In genomic region chr9:98107926-98108325, GRCh38 we compare ENCODE assay signal across 11 cellular contexts. TPM values are rescaled to one million over a fixed set of nuclear protein-coding genes. Genes with fewer than 3 reads are reported as not detected.
DNase-seq lines count a peak whose midpoint lies in the region; ATAC-seq lines count a peak whose summit lies in the region.
"Had no signal": no experiment of that assay in that cellular context is flagged by ENCODE, and none has a peak within 500 bp of the region (broad histone marks: within the 10 kb centered on the region; RNA-seq: fewer than 3 reads in every experiment).

No MANE protein-coding gene starts in this region.

- CTCF ChIA-PET in activated CD4-positive, alpha-beta T cell treated with anti-CD3 and anti-CD28 coated beads for 36 hours (lab: Charles Lee) = interaction anchor here (0.7 to 1.9 kb wide), 5 partner anchors 10 to 366 kb away, joined by 3 to 9 read pairs (median 4); partner anchors contain the start of gene TRIM14

- ATAC-seq in activated CD4-positive, alpha-beta T cell treated with anti-CD3 and anti-CD28 coated beads for 36 hours = no peak
- peak; percentile 37 for ATAC-seq in stimulated activated memory B cell treated with anti-CD40 and anti-IgM and Interleukin-4, amounts not matched to agents 10 μg/mL and 1 μg/mL and 100 μg/mL, for 72 hours
- ATAC-seq: A549, Panc1 had no signal

- POLR2A ChIA-PET in activated CD4-positive, alpha-beta T cell treated with anti-CD3 and anti-CD28 coated beads for 36 hours (lab: Charles Lee) = interaction anchor here (0.6 kb wide), 1 partner anchor 360 kb away, joined by 3 read pairs; no protein-coding TSS in a partner anchor

- DNase-seq in activated CD4-positive, alpha-beta T cell treated with anti-CD3 and anti-CD28 coated beads for 36 hours = no peak
- no peak for DNase-seq in activated CD4-positive, alpha-beta T cell treated with anti-CD3 and anti-CD28 coated beads, Interleukin-2, amount 50 U/mL, for 1 hour
- no peak for DNase-seq in activated T-helper 2 cell treated with anti-CD3 and anti-CD28 coated beads, Interferon-gamma antibody, Interleukin-2, Interleukin-4, amounts not matched to agents 10 μg/mL and 5 μg/mL and 100 μg/mL, durations not matched to agents 14 hours and 24 hours and 36 hours (ENCODE audit: low spot score)
- DNase-seq in occipital lobe (lab: John Stamatoyannopoulos, UW) = no peak
- no peak for DNase-seq in NCI-H187 treated with DMSO at 0.1 percent for 48 hours (lab: John Stamatoyannopoulos, UW)
- no peak for DNase-seq in NCI-H2171 (lab: John Stamatoyannopoulos, UW)
- DNase-seq: NCI-H1417 had no signal

- no peaks in the 10 kb centered on the region for H3K27me3 Mint-ChIP-seq in activated CD4-positive, alpha-beta T cell treated with anti-CD3 and anti-CD28 coated beads for 36 hours
- no peaks in the 10 kb centered on the region for H3K27me3 Mint-ChIP-seq in IgD-negative memory B cell
- H3K27me3 Mint-ChIP-seq in activated T-helper 2 cell treated with anti-CD3 and anti-CD28 coated beads, Interferon-gamma antibody, Interleukin-2, Interleukin-4, amounts not matched to agents 10 μg/mL and 5 μg/mL and 100 μg/mL, durations not matched to agents 14 hours and 24 hours and 36 hours (ENCODE audit: low read depth) = no peaks in the 10 kb centered on the region
- no peaks in the 10 kb centered on the region for H3K27me3 Mint-ChIP-seq in stimulated activated memory B cell treated with anti-CD40 and anti-IgM and Interleukin-4, amounts not matched to agents 10 μg/mL and 1 μg/mL and 100 μg/mL, for 72 hours

- H3K4me1 Mint-ChIP-seq in activated CD4-positive, alpha-beta T cell treated with anti-CD3 and anti-CD28 coated beads for 36 hours = peaks cover 79% of the 10 kb centered on the region
- H3K4me1 Mint-ChIP-seq in IgD-negative memory B cell = peaks cover 37 to 62% (median 53%) of the 10 kb centered on the region in 3 donors
- peaks cover 66% of the 10 kb centered on the region for H3K4me1 Mint-ChIP-seq in activated T-helper 2 cell treated with anti-CD3 and anti-CD28 coated beads, Interferon-gamma antibody, Interleukin-2, Interleukin-4, amounts not matched to agents 10 μg/mL and 5 μg/mL and 100 μg/mL, durations not matched to agents 14 hours and 24 hours and 36 hours (ENCODE audit: low read depth)
- H3K4me1 Mint-ChIP-seq in stimulated activated memory B cell treated with anti-CD40 and anti-IgM and Interleukin-4, amounts not matched to agents 10 μg/mL and 1 μg/mL and 100 μg/mL, for 72 hours = peaks cover 75% of the 10 kb centered on the region

- H3K36me3 Mint-ChIP-seq in activated CD4-positive, alpha-beta T cell treated with anti-CD3 and anti-CD28 coated beads for 36 hours (ENCODE audit: low read depth) = peaks cover 69% of the 10 kb centered on the region
- peaks cover 4% of the 10 kb centered on the region for H3K36me3 Mint-ChIP-seq in IgD-negative memory B cell
- peaks cover 74% of the 10 kb centered on the region for H3K36me3 Mint-ChIP-seq in activated T-helper 2 cell treated with anti-CD3 and anti-CD28 coated beads, Interferon-gamma antibody, Interleukin-2, Interleukin-4, amounts not matched to agents 10 μg/mL and 5 μg/mL and 100 μg/mL, durations not matched to agents 14 hours and 24 hours and 36 hours (ENCODE audit: low read depth)
- H3K36me3 Mint-ChIP-seq in stimulated activated memory B cell treated with anti-CD40 and anti-IgM and Interleukin-4, amounts not matched to agents 10 μg/mL and 1 μg/mL and 100 μg/mL, for 72 hours = peaks cover 19% of the 10 kb centered on the region

- intact Hi-C loops in activated CD4-positive, alpha-beta T cell treated with anti-CD3 and anti-CD28 coated beads for 36 hours (cut with DNase I, micrococcal nuclease) = loop anchor here in 1 of 2 experiments (1.0 to 10.0 kb wide), 4 partner anchors 10 to 997 kb away; partner anchors contain the start of genes ANKS6, TGFBR1 and XPA
- intact Hi-C loops in activated T-helper 2 cell treated with anti-CD3 and anti-CD28 coated beads, Interferon-gamma antibody, Interleukin-2, Interleukin-4, amounts not matched to agents 10 μg/mL and 5 μg/mL and 100 μg/mL, durations not matched to agents 14 hours and 24 hours and 36 hours (cut with micrococcal nuclease) = loop anchor here (10.0 kb wide), 1 partner anchor 183 kb away; the partner anchor contains the start of gene TRMO

- peak overlapping the region; percentile 63 for H3K4me3 Mint-ChIP-seq in activated CD4-positive, alpha-beta T cell treated with anti-CD3 and anti-CD28 coated beads for 36 hours
- peak overlapping the region in 3 of 4 donors; percentile 57 to 89 (median 73) for H3K4me3 Mint-ChIP-seq in IgD-negative memory B cell
- no peak overlapping the region for H3K4me3 Mint-ChIP-seq in activated T-helper 2 cell treated with anti-CD3 and anti-CD28 coated beads, Interferon-gamma antibody, Interleukin-2, Interleukin-4, amounts not matched to agents 10 μg/mL and 5 μg/mL and 100 μg/mL, durations not matched to agents 14 hours and 24 hours and 36 hours (ENCODE audit: low read depth)
- no peak overlapping the region for H3K4me3 Mint-ChIP-seq in stimulated activated memory B cell treated with anti-CD40 and anti-IgM and Interleukin-4, amounts not matched to agents 10 μg/mL and 1 μg/mL and 100 μg/mL, for 72 hours

- H3K9me3 Mint-ChIP-seq in activated CD4-positive, alpha-beta T cell treated with anti-CD3 and anti-CD28 coated beads for 36 hours (ENCODE audit: low read depth) = no peaks in the 10 kb centered on the region
- no peaks in the 10 kb centered on the region for H3K9me3 Mint-ChIP-seq in IgD-negative memory B cell
- peaks cover 6% of the 10 kb centered on the region for H3K9me3 Mint-ChIP-seq in activated T-helper 2 cell treated with anti-CD3 and anti-CD28 coated beads, Interferon-gamma antibody, Interleukin-2, Interleukin-4, amounts not matched to agents 10 μg/mL and 5 μg/mL and 100 μg/mL, durations not matched to agents 14 hours and 24 hours and 36 hours
- no peaks in the 10 kb centered on the region for H3K9me3 Mint-ChIP-seq in stimulated activated memory B cell treated with anti-CD40 and anti-IgM and Interleukin-4, amounts not matched to agents 10 μg/mL and 1 μg/mL and 100 μg/mL, for 72 hours

- peak overlapping the region; percentile 95 for H3K27ac Mint-ChIP-seq in activated CD4-positive, alpha-beta T cell treated with anti-CD3 and anti-CD28 coated beads for 36 hours
- peak overlapping the region; percentile 85 to 98 (median 89) for H3K27ac Mint-ChIP-seq in IgD-negative memory B cell
- H3K27ac Mint-ChIP-seq in activated T-helper 2 cell treated with anti-CD3 and anti-CD28 coated beads, Interferon-gamma antibody, Interleukin-2, Interleukin-4, amounts not matched to agents 10 μg/mL and 5 μg/mL and 100 μg/mL, durations not matched to agents 14 hours and 24 hours and 36 hours = peak overlapping the region; percentile 93
- peak overlapping the region; percentile 96 for H3K27ac Mint-ChIP-seq in stimulated activated memory B cell treated with anti-CD40 and anti-IgM and Interleukin-4, amounts not matched to agents 10 μg/mL and 1 μg/mL and 100 μg/mL, for 72 hours

RNA-seq across cellular contexts. Expression of gene TRIM14, which starts 11.1 kb away (rescaled TPM):
- total RNA-seq in activated CD4-positive, alpha-beta T cell treated with anti-CD3 and anti-CD28 coated beads for 36 hours = 10 to 100 TPM; 54.6 to 59.6 TPM
- polyA plus RNA-seq in IgD-negative memory B cell = 43.0 TPM
- total RNA-seq in activated T-helper 2 cell treated with anti-CD3 and anti-CD28 coated beads, Interferon-gamma antibody, Interleukin-2, Interleukin-4, amounts not matched to agents 10 μg/mL and 5 μg/mL and 100 μg/mL, durations not matched to agents 14 hours and 24 hours and 36 hours = 37.7 and 41.5 TPM in 2 replicates
- total RNA-seq in occipital lobe = 2.2 TPM

RNA-seq across cellular contexts. Expression of gene NANS, which starts 51.4 kb away (rescaled TPM):
- 10 to 100 TPM; 45.9 to 47.7 TPM for total RNA-seq in activated CD4-positive, alpha-beta T cell treated with anti-CD3 and anti-CD28 coated beads for 36 hours
- polyA plus RNA-seq in IgD-negative memory B cell = 26.9 TPM
- total RNA-seq in activated T-helper 2 cell treated with anti-CD3 and anti-CD28 coated beads, Interferon-gamma antibody, Interleukin-2, Interleukin-4, amounts not matched to agents 10 μg/mL and 5 μg/mL and 100 μg/mL, durations not matched to agents 14 hours and 24 hours and 36 hours = 63.4 and 64.7 TPM in 2 replicates
- total RNA-seq in occipital lobe = 20.9 TPM

Comparison
In these comparisons a context has a peak if more than half of its experiments do, and no peak if none do; other contexts are left out.
1. H3K4me3 Mint-ChIP-seq: peak in activated CD4-positive, alpha-beta T cell treated with anti-CD3 and anti-CD28 coated beads for 36 hours (single experiment) and IgD-negative memory B cell (3 of 4); none in activated T-helper 2 cell treated with anti-CD3 and anti-CD28 coated beads, Interferon-gamma antibody, Interleukin-2, Interleukin-4, amounts not matched to agents 10 μg/mL and 5 μg/mL and 100 μg/mL, durations not matched to agents 14 hours and 24 hours and 36 hours (single experiment) and stimulated activated memory B cell treated with anti-CD40 and anti-IgM and Interleukin-4, amounts not matched to agents 10 μg/mL and 1 μg/mL and 100 μg/mL, for 72 hours (single experiment).
2. RNA of gene TRIM14, which starts 11.1 kb away (total RNA-seq): 54.6 to 59.6 TPM in activated CD4-positive, alpha-beta T cell treated with anti-CD3 and anti-CD28 coated beads for 36 hours and 37.7 to 41.5 TPM in activated T-helper 2 cell treated with anti-CD3 and anti-CD28 coated beads, Interferon-gamma antibody, Interleukin-2, Interleukin-4, amounts not matched to agents 10 μg/mL and 5 μg/mL and 100 μg/mL, durations not matched to agents 14 hours and 24 hours and 36 hours; 2.2 TPM in occipital lobe (single experiment); every median in the first group is over 10 times any median in the second.
3. Peak in every context shown above with its lines, with median percentiles within 50 percentile points of each other: H3K27ac Mint-ChIP-seq.